Comparison of ENCODE assay signal across 13 cellular contexts in genomic region chr9:77952641-77953341, GRCh38.
DNase-seq lines count a peak whose midpoint lies in the region; ATAC-seq, FAIRE-seq and TF ChIP-seq lines count a peak whose summit lies in the region.
"Had no signal": no experiment of that assay in that cellular context is flagged by ENCODE, and none has a peak within 500 bp of the region (broad histone marks: within the 10 kb centered on the region; RNA-seq: fewer than 3 reads in every experiment).

No MANE protein-coding gene starts in this region.

- H3K27ac ChIP-seq in K562 (ENCODE audit: extremely low read depth, low read depth, low read length) = no peak overlapping the region; the same call in 2 of the 3 replicates
- H3K27ac ChIP-seq in keratinocyte (ENCODE audit: control insufficient read depth, insufficient read depth, low read length) = peak overlapping the region; percentile 60
- peak overlapping the region; percentile 63 for H3K27ac ChIP-seq in urinary bladder (ENCODE audit: low read depth)
- H3K27ac ChIP-seq: 22Rv1 had no signal

- H3K9ac ChIP-seq in K562 (ENCODE audit: insufficient read depth in 1 of 2, low read depth in 2 of 2, low read length in 2 of 2) (no peak overlapping the region), keratinocyte (ENCODE audit: control insufficient read depth, extremely low read depth, insufficient read depth, low read length) (peak overlapping the region; percentile 12)

- H3K79me2 ChIP-seq in K562 (ENCODE audit: control insufficient read depth, insufficient read depth, low read length) = peaks cover 92% of the 10 kb centered on the region
- peaks cover 68% of the 10 kb centered on the region for H3K79me2 ChIP-seq in keratinocyte (ENCODE audit: control insufficient read depth, insufficient read depth, low read length)

- peak; percentile 52 for ATAC-seq in K562
- ATAC-seq in activated CD8-positive, alpha-beta T cell treated with anti-CD3 and anti-CD28 coated beads, Interleukin-2, amount 10 ng/mL, durations not matched to agents 7 days and 5 days = no peak
- ATAC-seq: activated T-helper 17 cell treated with anti-CD3 and anti-CD28 coated beads, Interleukin-2, amount 50 U/mL, for 72 hours had no signal

- no peak for TF ChIP-seq RAD21 in K562 (CRISPR knock-in tag; conservative IDR thresholded peaks at IDR 0.05 in 1 of 2, IDR thresholded peaks at IDR 0.05 in 1 of 2)

- dilution Hi-C loops in keratinocyte (cut with MboI; ENCODE audit: extremely low pct_ligation_motif_present, low sequenced_read_pairs) = no loop called here

- no peaks in the 10 kb centered on the region for H4K20me1 ChIP-seq in K562 (replicated peaks; ENCODE audit: control insufficient read depth, insufficient read depth, low read length)
- peaks cover 3% of the 10 kb centered on the region for H4K20me1 ChIP-seq in keratinocyte (ENCODE audit: control insufficient read depth, extremely low read depth, insufficient read depth, low read length)

- in situ Hi-C loops in K562 (cut with MboI) = no loop called here

- TF ChIP-seq POLR2A in K562 (conservative IDR thresholded peaks at IDR 0.05) = no peak

- H3K4me1 Mint-ChIP-seq in activated CD8-positive, alpha-beta T cell treated with anti-CD3 and anti-CD28 coated beads, Interleukin-2, amount 10 ng/mL, durations not matched to agents 7 days and 5 days (ENCODE audit: low read depth) = peaks cover 10% of the 10 kb centered on the region

- no peak overlapping the region for H3K4me3 Mint-ChIP-seq in activated CD8-positive, alpha-beta T cell treated with anti-CD3 and anti-CD28 coated beads, Interleukin-2, amount 10 ng/mL, durations not matched to agents 7 days and 5 days
- H3K4me3 Mint-ChIP-seq: activated T-helper 17 cell treated with anti-CD3 and anti-CD28 coated beads, Interleukin-2, amount 50 U/mL, for 72 hours had no signal

- no peaks in the 10 kb centered on the region for H3K9me1 ChIP-seq in K562 (ENCODE audit: control insufficient read depth, insufficient read depth, low read length)
- no peaks in the 10 kb centered on the region for H3K9me1 ChIP-seq in keratinocyte (ENCODE audit: control insufficient read depth, extremely low read depth, insufficient read depth, low read length)

- peaks cover 3% of the 10 kb centered on the region for H3K36me3 Mint-ChIP-seq in activated CD8-positive, alpha-beta T cell treated with anti-CD3 and anti-CD28 coated beads, Interleukin-2, amount 10 ng/mL, durations not matched to agents 7 days and 5 days (ENCODE audit: low read depth)

- no peak overlapping the region for H3K4me2 ChIP-seq in K562 (ENCODE audit: insufficient read depth, low read length)
- H3K4me2 ChIP-seq in keratinocyte (ENCODE audit: control insufficient read depth, extremely low read depth, insufficient read depth, low read depth, low read length) = peak overlapping the region; percentile 56

- H3K27me3 ChIP-seq in K562 (ENCODE audit: control insufficient read depth in 2 of 2, insufficient read depth in 2 of 2, low read length in 2 of 2) = no peaks in the 10 kb centered on the region
- H3K27me3 ChIP-seq in keratinocyte (ENCODE audit: control insufficient read depth, extremely low read depth, insufficient read depth, low read length) = no peaks in the 10 kb centered on the region
- H3K27me3 ChIP-seq: esophagus muscularis mucosa had no signal

- BruUV-seq in K562 (replicated peaks; lab: Mats Ljungman, UMichigan) = no TSS peak

- H2AFZ ChIP-seq in K562 (ENCODE audit: low read depth, low read length) (no peak overlapping the region), keratinocyte (ENCODE audit: control insufficient read depth, low read length) (no peak overlapping the region)

- H3K9me3 ChIP-seq in K562 (replicated peaks; ENCODE audit: control insufficient read depth, insufficient read depth, low read depth, low read length) = no peaks in the 10 kb centered on the region
- H3K9me3 ChIP-seq in keratinocyte (ENCODE audit: control insufficient read depth, low read depth, low read length) = no peaks in the 10 kb centered on the region
- H3K9me3 ChIP-seq: esophagus muscularis mucosa had no signal

- FAIRE-seq in K562 (lab: Jason Lieb, UNC) (peak; percentile 75), keratinocyte (lab: Jason Lieb, UNC) (no peak)
- FAIRE-seq: H1 had no signal

- H3K36me3 ChIP-seq in K562 (ENCODE audit: control insufficient read depth, insufficient read depth, low read length) (peaks cover 5% of the 10 kb centered on the region; the same call in 1 of the 3 replicates), keratinocyte (ENCODE audit: control insufficient read depth in 2 of 2, extremely low read depth in 1 of 2, insufficient read depth in 2 of 2, low read length in 2 of 2) (no peaks in the 10 kb centered on the region), urinary bladder (ENCODE audit: insufficient read depth) (no peaks in the 10 kb centered on the region)
- H3K36me3 ChIP-seq: esophagus muscularis mucosa had no signal

- no peaks in the 10 kb centered on the region for H3K9me3 Mint-ChIP-seq in activated CD8-positive, alpha-beta T cell treated with anti-CD3 and anti-CD28 coated beads, Interleukin-2, amount 10 ng/mL, durations not matched to agents 7 days and 5 days (ENCODE audit: insufficient read depth)
- H3K9me3 Mint-ChIP-seq: activated T-helper 17 cell treated with anti-CD3 and anti-CD28 coated beads, Interleukin-2, amount 50 U/mL, for 72 hours had no signal

- POLR2A ChIA-PET in K562 (lab: Yijun Ruan, JAX) = no interaction called here
- POLR2A ChIA-PET in activated CD8-positive, alpha-beta T cell treated with anti-CD3 and anti-CD28 coated beads, Interleukin-2, amount 10 ng/mL, durations not matched to agents 7 days and 5 days (lab: Charles Lee) = no interaction called here

- DNase-seq in NCI-H187 treated with DMSO at 0.1 percent for 48 hours (lab: John Stamatoyannopoulos, UW) = peak; percentile 6
- no peak for DNase-seq in NCI-H187 (lab: John Stamatoyannopoulos, UW)
- DNase-seq in K562 (ENCODE audit: extremely low read depth in 1 of 4, low spot score in 3 of 4) = peak in 1 of 4 experiments; percentile 17
- no peak for DNase-seq in keratinocyte (ENCODE audit: low read depth, low spot score)
- no peak for DNase-seq in stimulated activated CD4-positive, alpha-beta T cell treated with anti-CD3 and anti-CD28 coated beads, Interleukin-15, amount 100 ng/mL, for 24 hours
- no peak for DNase-seq in activated CD8-positive, alpha-beta T cell treated with anti-CD3 and anti-CD28 coated beads, Interleukin-2, amount 10 ng/mL, durations not matched to agents 7 days and 5 days
- no peak for DNase-seq in NCI-H774 (lab: John Stamatoyannopoulos, UW)
- DNase-seq: stimulated activated naive CD4-positive, alpha-beta T cell treated with Interleukin-2 at 50 U/mL for 16 hours had no signal

- no peak for TF ChIP-seq CTCF in K562 (IDR thresholded peaks at IDR 0.05 in 2 of 3, conservative IDR thresholded peaks at IDR 0.05 in 1 of 3; ENCODE audit: insufficient read depth in 2 of 3, low read depth in 1 of 3, low read length in 3 of 3)
- no peak for TF ChIP-seq CTCF in keratinocyte (optimal IDR thresholded peaks at IDR 0.05 in 1 of 3, IDR thresholded peaks at IDR 0.05 in 1 of 3, conservative IDR thresholded peaks at IDR 0.05 in 1 of 3; ENCODE audit: extremely low read depth in 1 of 3, insufficient read depth in 2 of 3, low read length in 3 of 3)

- CTCF ChIA-PET in K562 (lab: Yijun Ruan, JAX; ENCODE audit: low intra/inter-chr PET ratio) = no interaction called here
- CTCF ChIA-PET in activated CD8-positive, alpha-beta T cell treated with anti-CD3 and anti-CD28 coated beads, Interleukin-2, amount 10 ng/mL, durations not matched to agents 7 days and 5 days (lab: Charles Lee) = no interaction called here

- intact Hi-C loops in K562 (cut with micrococcal nuclease) = no loop called here

- no peak overlapping the region for H3K27ac Mint-ChIP-seq in activated CD8-positive, alpha-beta T cell treated with anti-CD3 and anti-CD28 coated beads, Interleukin-2, amount 10 ng/mL, durations not matched to agents 7 days and 5 days
- H3K27ac Mint-ChIP-seq: activated T-helper 17 cell treated with anti-CD3 and anti-CD28 coated beads, Interleukin-2, amount 50 U/mL, for 72 hours had no signal

- H3K4me1 ChIP-seq in K562 (replicated peaks in 1 of 2; ENCODE audit: control insufficient read depth in 2 of 2, insufficient read depth in 2 of 2, low read length in 2 of 2) (peaks cover 5 to 39% of the 10 kb centered on the region in 2 experiments; a peak in 4 of 5 replicates), keratinocyte (ENCODE audit: control insufficient read depth, extremely low read depth, insufficient read depth, low read length) (peaks cover 15% of the 10 kb centered on the region), urinary bladder (ENCODE audit: insufficient read depth) (peaks cover 7% of the 10 kb centered on the region)

- no peak for TF ChIP-seq EP300 in K562 (IDR thresholded peaks at IDR 0.05; ENCODE audit: low read length)

- 5% methylated on average over 2 of the region's 2 CpGs for WGBS in K562 (ENCODE audit: insufficient coverage, low coverage, missing lambda C conversion rate)
- whole genome bisulfite sequencing in urinary bladder = 13% methylated on average over 2 of the region's 2 CpGs

- no peaks in the 10 kb centered on the region for H3K27me3 Mint-ChIP-seq in activated CD8-positive, alpha-beta T cell treated with anti-CD3 and anti-CD28 coated beads, Interleukin-2, amount 10 ng/mL, durations not matched to agents 7 days and 5 days (ENCODE audit: low read depth)
- H3K27me3 Mint-ChIP-seq: activated T-helper 17 cell treated with anti-CD3 and anti-CD28 coated beads, Interleukin-2, amount 50 U/mL, for 72 hours had no signal

- H3K4me3 ChIP-seq in K562 (no peak overlapping the region), keratinocyte (ENCODE audit: control insufficient read depth in 2 of 3, extremely low read depth in 1 of 3, insufficient read depth in 2 of 3, low read depth in 1 of 3, low read length in 3 of 3) (no peak overlapping the region), urinary bladder (ENCODE audit: low read depth, low read length) (no peak overlapping the region)
- H3K4me3 ChIP-seq: esophagus muscularis mucosa had no signal

TF ChIP-seq in K562, 482 proteins besides CTCF, POLR2A, EP300 and RAD21 (continues in another document):
- TF ChIP-seq SNRNP70 (optimal IDR thresholded peaks at IDR 0.05; ENCODE audit: low read depth, low read length) = no peak
- TF ChIP-seq DACH1 (IDR thresholded peaks at IDR 0.05; ENCODE audit: partially characterized antibody) = no peak
- no peak for TF ChIP-seq MCM5 (IDR thresholded peaks at IDR 0.05; ENCODE audit: low read depth)
- no peak for TF ChIP-seq RBM34 (IDR thresholded peaks at IDR 0.05; ENCODE audit: borderline replicate concordance, insufficient read depth, low read length)
- no peak for TF ChIP-seq CBFA2T2 (conservative IDR thresholded peaks at IDR 0.05)
- no peak for TF ChIP-seq ELF1 (tag; IDR thresholded peaks at IDR 0.05)
- no peak for TF ChIP-seq RHOXF2B (CRISPR knock-in tag; conservative IDR thresholded peaks at IDR 0.05)
- TF ChIP-seq TAF1 (IDR thresholded peaks at IDR 0.05; ENCODE audit: control insufficient read depth, extremely low read depth, insufficient read depth, low read length, severe bottlenecking) = no peak
